1 cellular context compared by ENCODE assay signal in genomic region chr5:99004960-99005359, GRCh38.
TF ChIP-seq lines count a peak whose summit lies in the region.

No MANE protein-coding gene starts in this region.

TF ChIP-seq in GM12878, 131 proteins besides CTCF, POLR2A, EP300 and RAD21 (continued from another document and continues in another):
- TF ChIP-seq BCLAF1 (IDR thresholded peaks at IDR 0.05) (no peak), SIX5 (IDR thresholded peaks at IDR 0.05; ENCODE audit: low read depth, low read length, severe bottlenecking) (no peak), ZBTB40 (IDR thresholded peaks at IDR 0.05; ENCODE audit: borderline replicate concordance) (no peak), ZNF384 (IDR thresholded peaks at IDR 0.05; ENCODE audit: borderline replicate concordance, low read depth, low read length) (peak; percentile 86), STAT3 (IDR thresholded peaks at IDR 0.05; ENCODE audit: low read depth, low read length) (no peak), IRF3 (IDR thresholded peaks at IDR 0.05) (no peak), ATF2 (IDR thresholded peaks at IDR 0.05; ENCODE audit: low read length) (peak; percentile 92), SIN3A (IDR thresholded peaks at IDR 0.05; ENCODE audit: low read depth, low read length) (no peak), IRF4 (IDR thresholded peaks at IDR 0.05; ENCODE audit: low read depth, low read length) (peak; percentile 53; the same call in 1 of the 2 replicates), MYC (IDR thresholded peaks at IDR 0.05; ENCODE audit: insufficient read depth, insufficient read length, insufficient replicate concordance, low read length, severe bottlenecking) (no peak), SRF (IDR thresholded peaks at IDR 0.05; ENCODE audit: low read depth in 2 of 2, low read length in 2 of 2) (no peak), CHD2 (IDR thresholded peaks at IDR 0.05; ENCODE audit: borderline replicate concordance, low read depth, low read length) (no peak), IKZF1 (conservative IDR thresholded peaks at IDR 0.05) (no peak), SPI1 (IDR thresholded peaks at IDR 0.05; ENCODE audit: borderline replicate concordance, insufficient read depth, low read depth, low read length) (no peak), PBX3 (IDR thresholded peaks at IDR 0.05; ENCODE audit: insufficient replicate concordance, low read depth, low read length) (peak; percentile 84), NRF1 (conservative IDR thresholded peaks at IDR 0.05; ENCODE audit: low read depth, low read length) (no peak), CEBPB (IDR thresholded peaks at IDR 0.05; ENCODE audit: borderline replicate concordance in 1 of 2, low read depth in 2 of 2, low read length in 2 of 2) (no peak), LARP7 (IDR thresholded peaks at IDR 0.05) (no peak), TBL1XR1 (IDR thresholded peaks at IDR 0.05; ENCODE audit: low read depth, low read length) (no peak), REST (IDR thresholded peaks at IDR 0.05; ENCODE audit: low read depth, low read length) (no peak), NR2F1 (conservative IDR thresholded peaks at IDR 0.05) (no peak), DPF2 (IDR thresholded peaks at IDR 0.05) (0 out of 2 replicates have a peak, but pooled peaks have one; percentile 28), SKIL (IDR thresholded peaks at IDR 0.05; ENCODE audit: low read depth, poor library complexity, severe bottlenecking) (no peak), TCF12 (IDR thresholded peaks at IDR 0.05; ENCODE audit: low read depth, low read length) (0 out of 2 replicates have a peak, but pooled peaks have one; percentile 48), SREBF2 (IDR thresholded peaks at IDR 0.05; ENCODE audit: low read length) (no peak), PAX5 (IDR thresholded peaks at IDR 0.05; ENCODE audit: borderline replicate concordance, low read depth, low read length) (no peak), GATAD2B (conservative IDR thresholded peaks at IDR 0.05; ENCODE audit: low read depth) (no peak), MEF2B (IDR thresholded peaks at IDR 0.05; ENCODE audit: partially characterized antibody, poor library complexity, severe bottlenecking) (no peak), SMARCA5 (IDR thresholded peaks at IDR 0.05) (no peak), CBX3 (IDR thresholded peaks at IDR 0.05; ENCODE audit: borderline replicate concordance, low read depth) (no peak), ZBTB11 (CRISPR knock-in tag; IDR thresholded peaks at IDR 0.05) (no peak), HDGF (IDR thresholded peaks at IDR 0.05) (no peak), EED (IDR thresholded peaks at IDR 0.05; ENCODE audit: low read depth) (no peak), YBX1 (IDR thresholded peaks at IDR 0.05) (no peak), TCF7 (IDR thresholded peaks at IDR 0.05; ENCODE audit: borderline replicate concordance) (no peak), NFXL1 (IDR thresholded peaks at IDR 0.05; ENCODE audit: borderline replicate concordance) (no peak), TAF1 (IDR thresholded peaks at IDR 0.05; ENCODE audit: borderline replicate concordance, low read depth, low read length) (no peak), ZNF207 (IDR thresholded peaks at IDR 0.05; ENCODE audit: borderline replicate concordance) (no peak), BMI1 (IDR thresholded peaks at IDR 0.05; ENCODE audit: borderline replicate concordance) (no peak), SMAD5 (IDR thresholded peaks at IDR 0.05; ENCODE audit: low read depth) (no peak), PAX8 (IDR thresholded peaks at IDR 0.05) (no peak)
